Comparison of ENCODE assay signal across 3 cellular contexts in the genomic region with DNA sequence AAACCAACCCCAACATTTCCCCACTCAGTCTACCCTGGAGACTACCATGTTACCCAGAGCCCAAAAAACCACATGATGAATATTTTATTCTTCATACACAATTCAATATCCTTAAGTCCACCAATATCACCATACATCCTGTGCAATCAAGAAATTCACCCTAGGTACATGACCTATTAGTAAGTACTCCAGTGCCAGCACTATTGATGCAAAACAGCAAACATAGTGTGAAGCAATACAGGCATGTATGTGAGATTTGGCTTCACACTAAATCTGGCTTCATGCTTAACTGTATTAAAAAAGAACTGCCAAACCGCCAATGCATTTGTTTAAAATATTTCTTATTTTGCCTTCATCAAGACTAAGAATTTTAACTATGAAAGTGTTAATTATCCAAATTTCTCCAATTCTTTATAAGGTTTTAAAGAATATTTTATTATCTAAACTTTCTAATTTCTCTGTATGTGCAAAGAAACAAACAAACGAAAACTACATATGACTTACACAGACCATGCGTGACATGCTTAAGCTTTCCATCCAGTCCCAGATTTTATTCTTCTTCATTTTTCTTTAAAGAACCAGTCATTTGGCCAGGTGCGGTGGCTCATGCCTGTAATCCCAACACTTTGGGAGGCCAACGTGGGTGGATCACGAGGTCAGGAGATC.
A peak's percentile ranks its signal among the peaks of the same experiment; 100 is the strongest.
TF ChIP-seq lines count a peak whose summit lies in the region.

No MANE protein-coding gene starts in this region.

TF ChIP-seq in HEK293, 187 proteins besides CTCF, POLR2A, EP300 and RAD21:
- TF ChIP-seq, protein P1, sequence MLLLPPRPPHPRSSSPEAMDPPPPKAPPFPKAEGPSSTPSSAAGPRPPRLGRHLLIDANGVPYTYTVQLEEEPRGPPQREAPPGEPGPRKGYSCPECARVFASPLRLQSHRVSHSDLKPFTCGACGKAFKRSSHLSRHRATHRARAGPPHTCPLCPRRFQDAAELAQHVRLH (tag by site-specific recombination; IDR thresholded peaks at IDR 0.05), result no peak
- TF ChIP-seq TRIM28 (IDR thresholded peaks at IDR 0.05; ENCODE audit: borderline replicate concordance, low read length) (peak; percentile 92), SETDB1 (IDR thresholded peaks at IDR 0.05; ENCODE audit: insufficient read length, low read length) (peak; percentile 98)

TF ChIP-seq in HepG2, 621 proteins besides CTCF, POLR2A, EP300 and RAD21:
- TF ChIP-seq, protein P2, sequence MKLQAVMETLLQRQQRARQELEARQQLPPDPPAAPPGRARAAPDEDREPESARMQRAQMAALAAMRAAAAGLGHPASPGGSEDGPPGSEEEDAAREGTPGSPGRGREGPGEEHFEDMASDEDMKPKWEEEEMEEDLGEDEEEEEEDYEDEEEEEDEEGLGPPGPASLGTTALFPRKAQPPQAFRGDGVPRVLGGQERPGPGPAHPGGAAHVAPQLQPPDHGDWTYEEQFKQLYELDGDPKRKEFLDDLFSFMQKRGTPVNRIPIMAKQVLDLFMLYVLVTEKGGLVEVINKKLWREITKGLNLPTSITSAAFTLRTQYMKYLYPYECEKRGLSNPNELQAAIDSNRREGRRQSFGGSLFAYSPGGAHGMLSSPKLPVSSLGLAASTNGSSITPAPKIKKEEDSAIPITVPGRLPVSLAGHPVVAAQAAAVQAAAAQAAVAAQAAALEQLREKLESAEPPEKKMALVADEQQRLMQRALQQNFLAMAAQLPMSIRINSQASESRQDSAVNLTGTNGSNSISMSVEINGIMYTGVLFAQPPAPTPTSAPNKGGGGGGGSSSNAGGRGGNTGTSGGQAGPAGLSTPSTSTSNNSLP (IDR thresholded peaks at IDR 0.05; ENCODE audit: low read depth, low read length), result no peak
- TF ChIP-seq ZFP36 (IDR thresholded peaks at IDR 0.05; ENCODE audit: borderline replicate concordance, low read depth, low read length, partially characterized antibody) (peak; percentile 68), RBM39 (IDR thresholded peaks at IDR 0.05; ENCODE audit: low read depth, low read length, poor library complexity, severe bottlenecking) (no peak), RBAK (CRISPR knock-in tag; IDR thresholded peaks at IDR 0.05) (no peak), ZNF724P (CRISPR knock-in tag; IDR thresholded peaks at IDR 0.05; ENCODE audit: borderline replicate concordance) (peak; percentile 97), HMG20A (CRISPR knock-in tag; IDR thresholded peaks at IDR 0.05; ENCODE audit: borderline replicate concordance) (0 out of 2 replicates have a peak, but pooled peaks have one; percentile 3), ZNF703 (CRISPR knock-in tag; IDR thresholded peaks at IDR 0.05; ENCODE audit: borderline replicate concordance) (no peak), CEBPB (IDR thresholded peaks at IDR 0.05; ENCODE audit: borderline replicate concordance, low read depth, low read length) (0 out of 2 replicates have a peak, but pooled peaks have one; percentile 11)

TF ChIP-seq in GM12891, 5 proteins besides CTCF, POLR2A, EP300 and RAD21:
- TF ChIP-seq TAF1 (IDR thresholded peaks at IDR 0.05; ENCODE audit: low read depth, low read length), result no peak
TF ChIP-seq in GM12891: peak in this region for 0.
